ENCODE assay signal across 8 cellular contexts in genomic region chr14:22039938-22040780, GRCh38.
DNase-seq lines count a peak whose midpoint lies in the region; ATAC-seq and TF ChIP-seq lines count a peak whose summit lies in the region.

No MANE protein-coding gene starts in this region.

- TF ChIP-seq CTCF in A673 (conservative IDR thresholded peaks at IDR 0.05; ENCODE audit: low read depth, low read length) (peak; percentile 77), GM20000 (IDR thresholded peaks at IDR 0.05; ENCODE audit: extremely low read depth, missing control alignments) (peak; percentile 54), VCaP (conservative IDR thresholded peaks at IDR 0.05) (peak; percentile 80), endothelial cell (IDR thresholded peaks at IDR 0.05; ENCODE audit: unreplicated experiment) (peak; percentile 53)

- no peaks in the 10 kb centered on the region for H3K4me1 ChIP-seq in A673 (ENCODE audit: insufficient read depth, low read length, poor library complexity, severe bottlenecking)

- POLR2A ChIA-PET in A673 (lab: Charles Lee; ENCODE audit: low non-redundant PET) = no interaction called here

- H3K27me3 Mint-ChIP-seq in endothelial cell (ENCODE audit: unreplicated experiment) = no peaks in the 10 kb centered on the region

- H3K27me3 ChIP-seq in A673 (replicated peaks; ENCODE audit: insufficient read depth, low read depth, low read length, poor library complexity) = no peaks in the 10 kb centered on the region

- no peaks in the 10 kb centered on the region for H3K36me3 ChIP-seq in A673 (ENCODE audit: insufficient read depth, low read length, poor library complexity, severe bottlenecking)

- H3K9me3 Mint-ChIP-seq in endothelial cell (ENCODE audit: unreplicated experiment) = no peaks in the 10 kb centered on the region

- ATAC-seq in HG03469 (IDR thresholded peaks at IDR 0.05; ENCODE audit: unreplicated experiment) (no peak), HG03432 (IDR thresholded peaks at IDR 0.05; ENCODE audit: unreplicated experiment) (no peak)

- CTCF ChIA-PET in A673 (lab: Charles Lee) = interaction anchor here (0.8 kb wide), 1 partner anchor 62 kb away, joined by 3 read pairs; no protein-coding TSS in a partner anchor

- H3K4me1 Mint-ChIP-seq in endothelial cell (ENCODE audit: unreplicated experiment) = no peaks in the 10 kb centered on the region

- no peaks in the 10 kb centered on the region for H3K36me3 Mint-ChIP-seq in endothelial cell (ENCODE audit: low read depth, unreplicated experiment)

- H3K4me3 Mint-ChIP-seq in endothelial cell (ENCODE audit: unreplicated experiment) = no peak overlapping the region

- no peak overlapping the region for H3K27ac ChIP-seq in A673 (ENCODE audit: low read depth, low read length, poor library complexity, severe bottlenecking)
- H3K27ac ChIP-seq in VCaP = no peak overlapping the region

- H3K27ac Mint-ChIP-seq in endothelial cell (ENCODE audit: unreplicated experiment) = no peak overlapping the region

- intact Hi-C loops in A673 (cut with micrococcal nuclease; ENCODE audit: unreplicated experiment) = no loop called here

- H3K9me3 ChIP-seq in A673 (ENCODE audit: low read depth, low read length, poor library complexity, severe bottlenecking) = no peaks in the 10 kb centered on the region

- DNase-seq in A673 (ENCODE audit: low spot score) = peak; percentile 49
- DNase-seq in GM20000 (ENCODE audit: low spot score) = no peak
- peak; percentile 7 for DNase-seq in endothelial cell (ENCODE audit: low spot score)
- DNase-seq in stimulated activated CD4-positive, alpha-beta T cell treated with anti-CD3 and anti-CD28 coated beads, Interleukin-1b, Interleukin-23, amount 100 ng/mL, for 48 hours = peak; percentile 41
- no peak for DNase-seq in NCI-H146 treated with DMSO at 0.1 percent for 48 hours (lab: John Stamatoyannopoulos, UW; ENCODE audit: unreplicated experiment)

- BruUV-seq in A673 (replicated peaks; lab: Mats Ljungman, UMichigan) = no TSS peak

- no peak overlapping the region for H3K4me3 ChIP-seq in A673 (ENCODE audit: low read depth, low read length, poor library complexity, severe bottlenecking)

Comparison
In these comparisons a context has a peak if more than half of its experiments do, and no peak if none do; other contexts are left out.
1. DNase-seq: peak in A673 (single experiment), endothelial cell (single experiment) and stimulated activated CD4-positive, alpha-beta T cell treated with anti-CD3 and anti-CD28 coated beads, Interleukin-1b, Interleukin-23, amount 100 ng/mL, for 48 hours (single experiment); none in GM20000 (single experiment) and NCI-H146 treated with DMSO at 0.1 percent for 48 hours (single experiment).
2. Peak in every context shown above with its lines, with median percentiles within 50 percentile points of each other: CTCF ChIP-seq.